In the genomic region with DNA sequence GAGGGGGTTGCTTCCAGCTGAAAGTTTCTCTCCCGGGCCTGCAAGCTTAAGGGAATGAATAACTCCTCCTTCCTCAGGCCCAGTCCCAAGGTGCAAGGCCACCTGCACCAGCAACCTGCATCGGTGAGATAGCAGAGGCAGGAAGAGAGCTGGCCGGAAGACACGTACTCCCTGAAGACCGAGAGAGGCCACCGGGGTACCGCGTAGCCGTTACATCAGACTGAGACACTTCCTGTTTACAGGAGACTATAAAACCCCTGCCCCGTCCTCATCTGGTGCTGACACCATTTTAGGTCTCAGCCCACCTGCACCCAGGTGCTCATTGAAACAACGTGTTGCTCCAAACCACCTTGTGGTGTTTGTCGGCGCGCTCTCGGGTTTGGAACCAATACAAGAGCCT, we compare ENCODE assay signal across 1 cellular context.
TF ChIP-seq lines count a peak whose summit lies in the region.

No MANE protein-coding gene starts in this region.

TF ChIP-seq in H1, 55 proteins besides CTCF, POLR2A, EP300 and RAD21:
- TF ChIP-seq JUN (IDR thresholded peaks at IDR 0.05; ENCODE audit: low read depth, low read length) (no peak), CHD2 (IDR thresholded peaks at IDR 0.05; ENCODE audit: low read length) (no peak), SIRT6 (IDR thresholded peaks at IDR 0.05; ENCODE audit: low read length) (no peak), EZH2 (IDR thresholded peaks at IDR 0.05; ENCODE audit: low read depth, low read length, severe bottlenecking) (no peak), BRCA1 (IDR thresholded peaks at IDR 0.05; ENCODE audit: low read depth, low read length) (no peak), POU5F1 (IDR thresholded peaks at IDR 0.05; ENCODE audit: low read depth, low read length) (no peak), RBBP5 (IDR thresholded peaks at IDR 0.05; ENCODE audit: borderline replicate concordance, low read depth, low read length) (no peak), KDM4A (IDR thresholded peaks at IDR 0.05; ENCODE audit: low read depth, low read length, severe bottlenecking) (no peak), TAF7 (optimal IDR thresholded peaks at IDR 0.05; ENCODE audit: borderline replicate concordance, low read depth, low read length) (no peak), PHF8 (conservative IDR thresholded peaks at IDR 0.05; ENCODE audit: low read depth, low read length) (no peak), TBP (IDR thresholded peaks at IDR 0.05; ENCODE audit: low read depth, low read length) (no peak), CEBPB (IDR thresholded peaks at IDR 0.05; ENCODE audit: low read depth, low read length) (no peak), GABPA (IDR thresholded peaks at IDR 0.05; ENCODE audit: borderline replicate concordance, insufficient read depth, low read length) (no peak), SIX5 (IDR thresholded peaks at IDR 0.05; ENCODE audit: low read depth, low read length) (no peak), BACH1 (IDR thresholded peaks at IDR 0.05; ENCODE audit: low read length) (no peak), SP1 (IDR thresholded peaks at IDR 0.05; ENCODE audit: low read depth, low read length) (no peak)
- TF ChIP-seq, protein P1, sequence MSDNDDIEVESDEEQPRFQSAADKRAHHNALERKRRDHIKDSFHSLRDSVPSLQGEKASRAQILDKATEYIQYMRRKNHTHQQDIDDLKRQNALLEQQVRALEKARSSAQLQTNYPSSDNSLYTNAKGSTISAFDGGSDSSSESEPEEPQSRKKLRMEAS (IDR thresholded peaks at IDR 0.05): no peak
- TF ChIP-seq, protein P2, sequence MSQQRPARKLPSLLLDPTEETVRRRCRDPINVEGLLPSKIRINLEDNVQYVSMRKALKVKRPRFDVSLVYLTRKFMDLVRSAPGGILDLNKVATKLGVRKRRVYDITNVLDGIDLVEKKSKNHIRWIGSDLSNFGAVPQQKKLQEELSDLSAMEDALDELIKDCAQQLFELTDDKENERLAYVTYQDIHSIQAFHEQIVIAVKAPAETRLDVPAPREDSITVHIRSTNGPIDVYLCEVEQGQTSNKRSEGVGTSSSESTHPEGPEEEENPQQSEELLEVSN (IDR thresholded peaks at IDR 0.05): no peak
